19 cellular contexts compared by ENCODE assay signal in genomic region chr6:41370488-41371111, GRCh38. TPM values are rescaled to one million over a fixed set of nuclear protein-coding genes. Genes with fewer than 3 reads are reported as not detected.
A peak's percentile ranks its signal among the peaks of the same experiment; 100 is the strongest.
DNase-seq lines count a peak whose midpoint lies in the region; ATAC-seq and TF ChIP-seq lines count a peak whose summit lies in the region.
"Had no signal": no experiment of that assay in that cellular context is flagged by ENCODE, and none has a peak within 500 bp of the region (broad histone marks: within the 10 kb centered on the region; RNA-seq: fewer than 3 reads in every experiment).

No MANE protein-coding gene starts in this region.

- POLR2A ChIA-PET in PC-3 (lab: Charles Lee; ENCODE audit: unreplicated experiment) = no interaction called here

- 78% methylated on average over 6 of the region's 6 CpGs for WGBS in esophagus muscularis mucosa

- no peaks in the 10 kb centered on the region for H3K9me3 Mint-ChIP-seq in activated T-cell treated with anti-CD3 and anti-CD28 coated beads, Interleukin-2, amount 50 U/mL, for 72 hours
- no peaks in the 10 kb centered on the region for H3K9me3 Mint-ChIP-seq in stimulated activated effector memory CD8-positive, alpha-beta T cell treated with anti-CD3 and anti-CD28 coated beads, Interleukin-12 subunit alpha, Interleukin-12 subunit beta, amount 100 ng/mL, for 72 hours
- no peaks in the 10 kb centered on the region for H3K9me3 Mint-ChIP-seq in effector memory CD8-positive, alpha-beta T cell

- H3K79me2 ChIP-seq in PC-3 (ENCODE audit: low read length) = no peaks in the 10 kb centered on the region

- H3K4me3 ChIP-seq in PC-3 (ENCODE audit: low read length) = no peak overlapping the region
- no peak overlapping the region for H3K4me3 ChIP-seq in esophagus muscularis mucosa
- H3K4me3 ChIP-seq: MG63 had no signal

- H3K27me3 Mint-ChIP-seq in activated T-cell treated with anti-CD3 and anti-CD28 coated beads, Interleukin-2, amount 50 U/mL, for 72 hours (ENCODE audit: low read depth) = peaks cover 90% of the 10 kb centered on the region
- H3K27me3 Mint-ChIP-seq in effector memory CD8-positive, alpha-beta T cell = peaks cover 60 to 95% of the 10 kb centered on the region in 2 donors

- CTCF ChIA-PET in PC-3 (lab: Charles Lee) = interaction anchor here (0.6 kb wide), 1 partner anchor 263 kb away, joined by 3 read pairs; no protein-coding TSS in a partner anchor

- no peaks in the 10 kb centered on the region for H3K9me2 ChIP-seq in PC-3 (replicated peaks; ENCODE audit: low read length)

- H3F3A ChIP-seq in PC-3 (ENCODE audit: low read length, unreplicated experiment) = no peaks in the 10 kb centered on the region

- no peak for TF ChIP-seq POLR2A in esophagus muscularis mucosa (IDR thresholded peaks at IDR 0.05; ENCODE audit: low read depth)

- H3K4me1 ChIP-seq in PC-3 (ENCODE audit: insufficient read depth, low read length) (peaks cover 5% of the 10 kb centered on the region; the same call in 1 of the 2 replicates), esophagus muscularis mucosa (peaks cover 31 to 55% (median 50%) of the 10 kb centered on the region in 4 donors)

- no peak overlapping the region for H2AFZ ChIP-seq in PC-3 (ENCODE audit: low read length)

- DNase-seq in activated T-cell treated with anti-CD3 and anti-CD28 coated beads, Interleukin-2, amount 50 U/mL, for 72 hours = no peak
- no peak for DNase-seq in activated T-cell treated with anti-CD3 and anti-CD28 coated beads, Interleukin-2, amount 50 U/mL, for 48 hours
- DNase-seq in PC-3 (peak; percentile 37), esophagus muscularis mucosa (ENCODE audit: extremely low spot score) (peak; percentile 47), DMS153 (lab: John Stamatoyannopoulos, UW) (no peak)
- peak in 1 of 2 donors; percentile 44 for DNase-seq in stimulated activated effector memory CD8-positive, alpha-beta T cell treated with anti-CD3 and anti-CD28 coated beads, Interleukin-12 subunit alpha, Interleukin-12 subunit beta, amount 100 ng/mL, for 72 hours (ENCODE audit: low spot score in 2 of 2)
- no peak for DNase-seq in effector memory CD8-positive, alpha-beta T cell
- DNase-seq: activated CD8-positive, alpha-beta memory T cell treated with anti-CD3 and anti-CD28 coated beads, Interleukin-2, amount 10 ng/mL, durations not matched to agents 7 days and 5 days; activated effector memory CD4-positive, alpha-beta T cell treated with anti-CD3 and anti-CD28 coated beads, Interleukin-2, amount 50 U/mL, for 16 hours; NCI-H1694 treated with DMSO at 0.1 percent for 48 hours; SHP77 had no signal

- intact Hi-C loops in PC-3 (cut with micrococcal nuclease) (no loop called here), esophagus muscularis mucosa (cut with DNase I) (no loop called here)

- H3K9me3 ChIP-seq in PC-3 (ENCODE audit: low read length) (no peaks in the 10 kb centered on the region), esophagus muscularis mucosa (no peaks in the 10 kb centered on the region)
- H3K9me3 ChIP-seq: MG63 had no signal

- no peak for TF ChIP-seq CTCF in PC-3 (conservative IDR thresholded peaks at IDR 0.05; ENCODE audit: low read depth, low read length)
- no peak for TF ChIP-seq CTCF in esophagus muscularis mucosa (IDR thresholded peaks at IDR 0.05)

- H3K27ac ChIP-seq in PC-3 (ENCODE audit: low read length) (no peak overlapping the region), esophagus muscularis mucosa (replicated peaks in 1 of 4) (no peak overlapping the region)
- H3K27ac ChIP-seq: C4-2B had no signal

- H4K20me1 ChIP-seq in PC-3 (ENCODE audit: low read length) = no peaks in the 10 kb centered on the region

- peaks cover 2% of the 10 kb centered on the region in 2 donors for H3K36me3 Mint-ChIP-seq in activated T-cell treated with anti-CD3 and anti-CD28 coated beads, Interleukin-2, amount 50 U/mL, for 72 hours (ENCODE audit: insufficient read depth in 2 of 2)
- peaks cover 10% of the 10 kb centered on the region for H3K36me3 Mint-ChIP-seq in stimulated activated effector memory CD8-positive, alpha-beta T cell treated with anti-CD3 and anti-CD28 coated beads, Interleukin-12 subunit alpha, Interleukin-12 subunit beta, amount 100 ng/mL, for 72 hours
- peaks cover 4% of the 10 kb centered on the region for H3K36me3 Mint-ChIP-seq in effector memory CD8-positive, alpha-beta T cell (ENCODE audit: insufficient read depth)

- H3K27me3 ChIP-seq in PC-3 (ENCODE audit: low read length) (peaks cover 56% of the 10 kb centered on the region), esophagus muscularis mucosa (peaks cover 0 to 92% (median 34%) of the 10 kb centered on the region in 4 donors)

- peaks cover 46% of the 10 kb centered on the region for H3K4me1 Mint-ChIP-seq in activated T-cell treated with anti-CD3 and anti-CD28 coated beads, Interleukin-2, amount 50 U/mL, for 72 hours (ENCODE audit: low read depth)
- peaks cover 43% of the 10 kb centered on the region for H3K4me1 Mint-ChIP-seq in stimulated activated effector memory CD8-positive, alpha-beta T cell treated with anti-CD3 and anti-CD28 coated beads, Interleukin-12 subunit alpha, Interleukin-12 subunit beta, amount 100 ng/mL, for 72 hours
- peaks cover 34 to 35% of the 10 kb centered on the region in 2 donors for H3K4me1 Mint-ChIP-seq in effector memory CD8-positive, alpha-beta T cell (ENCODE audit: low read depth in 2 of 2)

- H3K36me3 ChIP-seq in PC-3 (ENCODE audit: low read depth, low read length) = no peaks in the 10 kb centered on the region; the same call in 1 of the 2 replicates
- no peaks in the 10 kb centered on the region for H3K36me3 ChIP-seq in esophagus muscularis mucosa
- H3K36me3 ChIP-seq: MG63 had no signal

- TF ChIP-seq EP300 in esophagus muscularis mucosa (IDR thresholded peaks at IDR 0.05) = no peak

- H3K27ac Mint-ChIP-seq in activated T-cell treated with anti-CD3 and anti-CD28 coated beads, Interleukin-2, amount 50 U/mL, for 72 hours = no peak overlapping the region
- no peak overlapping the region for H3K27ac Mint-ChIP-seq in stimulated activated effector memory CD8-positive, alpha-beta T cell treated with anti-CD3 and anti-CD28 coated beads, Interleukin-12 subunit alpha, Interleukin-12 subunit beta, amount 100 ng/mL, for 72 hours
- no peak overlapping the region for H3K27ac Mint-ChIP-seq in effector memory CD8-positive, alpha-beta T cell

- BruUV-seq in PC-3 (replicated peaks; lab: Mats Ljungman, UMichigan) = no TSS peak

- no peak overlapping the region for H3K9ac ChIP-seq in PC-3 (ENCODE audit: low read length)

- no peak for ATAC-seq in activated T-cell treated with anti-CD3 and anti-CD28 coated beads, Interleukin-2, amount 50 U/mL, for 72 hours (replicated peaks in 1 of 2)
- ATAC-seq in PC-3 (peak; percentile 42), HG02981 (IDR thresholded peaks at IDR 0.05; ENCODE audit: unreplicated experiment) (no peak)
- no peak for ATAC-seq in stimulated activated effector memory CD8-positive, alpha-beta T cell treated with anti-CD3 and anti-CD28 coated beads, Interleukin-12 subunit alpha, Interleukin-12 subunit beta, amount 100 ng/mL, for 72 hours
- no peak for ATAC-seq in effector memory CD8-positive, alpha-beta T cell (replicated peaks)
- ATAC-seq: HCT116, left lobe of liver had no signal

- H3K4me2 ChIP-seq in PC-3 (ENCODE audit: low read length) = no peak overlapping the region

- peak overlapping the region; percentile 3 to 11 for H3K4me3 Mint-ChIP-seq in activated T-cell treated with anti-CD3 and anti-CD28 coated beads, Interleukin-2, amount 50 U/mL, for 72 hours
- H3K4me3 Mint-ChIP-seq in stimulated activated effector memory CD8-positive, alpha-beta T cell treated with anti-CD3 and anti-CD28 coated beads, Interleukin-12 subunit alpha, Interleukin-12 subunit beta, amount 100 ng/mL, for 72 hours = peak overlapping the region; percentile 70
- no peak overlapping the region for H3K4me3 Mint-ChIP-seq in effector memory CD8-positive, alpha-beta T cell

RNA-seq across cellular contexts. Expression of gene NCR2, which starts 35.2 kb away (rescaled TPM):
- not detected for total RNA-seq in activated T-cell treated with anti-CD3 and anti-CD28 coated beads, Interleukin-2, amount 50 U/mL, for 72 hours
- total RNA-seq in PC-3 (2014; rRNA removed) (not detected in 2 replicates), esophagus muscularis mucosa (not detected)
- total RNA-seq: HT1080; left lobe of liver; posterior vena cava; T-helper 2 cell treated with Interferon-gamma antibody and Interleukin-4, amounts not matched to agents 100 ng/mL and 5 ng/mL, for 36 hours had no signal

Comparison
In these comparisons a context has a peak if more than half of its experiments do, and no peak if none do; other contexts are left out.
1. DNase-seq: peak in PC-3 (single experiment) and esophagus muscularis mucosa (single experiment); none in activated T-cell treated with anti-CD3 and anti-CD28 coated beads, Interleukin-2, amount 50 U/mL, for 72 hours (0 of 2), activated T-cell treated with anti-CD3 and anti-CD28 coated beads, Interleukin-2, amount 50 U/mL, for 48 hours (0 of 2), DMS153 (single experiment) and effector memory CD8-positive, alpha-beta T cell (0 of 3).
2. H3K4me3 Mint-ChIP-seq: peak in activated T-cell treated with anti-CD3 and anti-CD28 coated beads, Interleukin-2, amount 50 U/mL, for 72 hours (2 of 2) and stimulated activated effector memory CD8-positive, alpha-beta T cell treated with anti-CD3 and anti-CD28 coated beads, Interleukin-12 subunit alpha, Interleukin-12 subunit beta, amount 100 ng/mL, for 72 hours (single experiment); none in effector memory CD8-positive, alpha-beta T cell (0 of 2).